9 cellular contexts compared by ENCODE assay signal in genomic region chr6:6851059-6851658, GRCh38.
A peak's percentile ranks its signal among the peaks of the same experiment; 100 is the strongest.
DNase-seq lines count a peak whose midpoint lies in the region; ATAC-seq and TF ChIP-seq lines count a peak whose summit lies in the region.
"Had no signal": no experiment of that assay in that cellular context is flagged by ENCODE, and none has a peak within 500 bp of the region (broad histone marks: within the 10 kb centered on the region; RNA-seq: fewer than 3 reads in every experiment).

No MANE protein-coding gene starts in this region.

- no peak for TF ChIP-seq CTCF in neural progenitor cell (IDR thresholded peaks at IDR 0.05)

- no peaks in the 10 kb centered on the region for H3K4me1 ChIP-seq in neural progenitor cell

- H3K36me3 Mint-ChIP-seq in neural progenitor cell = no peaks in the 10 kb centered on the region

- H3K9me3 ChIP-seq in neural progenitor cell (ENCODE audit: low read depth) = no peaks in the 10 kb centered on the region

- no peaks in the 10 kb centered on the region for H3K36me3 ChIP-seq in neural progenitor cell
- H3K36me3 ChIP-seq: WERI-Rb-1 had no signal

- peak overlapping the region; percentile 70 for H3K27ac ChIP-seq in epithelial cell of prostate
- no peak overlapping the region for H3K27ac ChIP-seq in neural progenitor cell
- H3K27ac ChIP-seq: WERI-Rb-1 had no signal

- H3K27ac Mint-ChIP-seq in neural progenitor cell = no peak overlapping the region

- peak overlapping the region; percentile 82 for H2AFZ ChIP-seq in neural progenitor cell (replicated peaks)

- ATAC-seq in GM18498 (IDR thresholded peaks at IDR 0.05; ENCODE audit: unreplicated experiment) (no peak), HG02852 (IDR thresholded peaks at IDR 0.05; ENCODE audit: unreplicated experiment) (no peak)

- H3K4me1 Mint-ChIP-seq in neural progenitor cell = peaks cover 2% of the 10 kb centered on the region

- H3K79me2 ChIP-seq in neural progenitor cell (ENCODE audit: low read depth) = no peaks in the 10 kb centered on the region

- H3K9ac ChIP-seq in neural progenitor cell = no peak overlapping the region

- H3K27me3 Mint-ChIP-seq in neural progenitor cell (ENCODE audit: insufficient read depth, low read depth) = peaks cover 4% of the 10 kb centered on the region

- H3K4me2 ChIP-seq in neural progenitor cell = no peak overlapping the region

- H3K9me3 Mint-ChIP-seq in neural progenitor cell = peaks cover 4% of the 10 kb centered on the region

- H3K4me3 ChIP-seq in neural progenitor cell = no peak overlapping the region

- no peaks in the 10 kb centered on the region for H3F3A ChIP-seq in neural progenitor cell (ENCODE audit: low read depth)

- no peak overlapping the region for H3K4me3 Mint-ChIP-seq in neural progenitor cell

- peak; percentile 5 for DNase-seq in COLO668 (lab: John Stamatoyannopoulos, UW; ENCODE audit: unreplicated experiment)
- peak; percentile 85 for DNase-seq in NCI-H2196 (lab: John Stamatoyannopoulos, UW; ENCODE audit: unreplicated experiment)
- DNase-seq in epithelial cell of prostate (ENCODE audit: low read depth, low spot score) = peak; percentile 84
- no peak for DNase-seq in neural progenitor cell (ENCODE audit: low spot score)
- no peak for DNase-seq in NCI-H774 (lab: John Stamatoyannopoulos, UW)
- no peak for DNase-seq in GM19238 (ENCODE audit: insufficient read length, low spot score)
- DNase-seq: WERI-Rb-1 had no signal

- no peaks in the 10 kb centered on the region for H3K27me3 ChIP-seq in neural progenitor cell

- no peaks in the 10 kb centered on the region for H4K20me1 ChIP-seq in neural progenitor cell (ENCODE audit: low read depth)

Comparison
In these comparisons a context has a peak if more than half of its experiments do, and no peak if none do; other contexts are left out.
1. DNase-seq: peak in COLO668 (single experiment), NCI-H2196 (single experiment) and epithelial cell of prostate (single experiment); none in neural progenitor cell (single experiment), NCI-H774 (single experiment) and GM19238 (single experiment).